Comparison of ENCODE assay signal across 22 cellular contexts in the genomic region with DNA sequence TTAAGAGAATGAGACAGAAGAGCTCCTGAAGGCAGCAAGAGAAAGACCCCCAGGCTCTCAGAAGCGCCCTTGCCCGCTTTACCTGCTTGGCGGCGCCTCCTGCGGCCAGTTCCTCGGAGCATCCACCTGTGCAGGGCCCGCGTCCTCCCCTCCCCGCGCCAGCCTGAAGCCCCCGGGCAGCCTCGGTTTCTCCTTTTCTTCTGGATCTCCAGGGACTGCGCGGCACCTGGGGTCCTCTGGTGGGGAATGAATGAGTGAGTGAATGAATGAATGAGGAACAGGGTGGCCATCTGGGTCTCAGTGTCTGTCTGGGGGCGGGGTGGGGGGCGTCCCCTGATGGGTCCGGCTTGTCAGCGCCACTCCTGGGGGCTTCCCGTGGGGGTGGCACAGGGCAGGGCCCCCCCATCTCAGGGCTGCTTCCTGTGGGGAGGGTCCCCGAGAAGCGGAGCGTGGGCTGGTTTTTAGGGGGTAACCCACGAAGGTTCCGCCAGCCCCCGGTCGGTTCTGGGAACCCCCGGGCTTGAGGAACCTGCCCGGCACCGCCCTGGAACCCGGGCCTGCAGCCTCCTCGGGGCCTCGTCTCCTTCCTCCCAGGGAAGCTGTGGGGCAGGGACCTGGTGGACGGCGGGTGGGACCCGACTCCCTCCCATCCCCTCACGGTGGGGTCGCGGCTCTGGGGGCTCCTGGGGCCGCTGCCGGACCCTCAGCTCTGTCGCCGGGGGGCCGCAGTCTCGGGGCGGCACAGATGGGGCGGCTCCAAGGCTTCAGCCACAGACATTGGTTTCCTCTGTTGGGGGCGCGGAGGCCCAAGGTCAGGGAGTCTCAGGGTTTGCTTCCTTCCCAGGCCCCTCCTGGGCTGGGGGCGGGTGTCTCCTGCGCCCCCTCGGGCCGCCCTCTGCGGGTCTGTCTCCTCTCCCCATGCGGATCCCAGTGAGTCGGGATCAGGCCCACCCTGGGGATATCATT. TPM values are rescaled to one million over a fixed set of nuclear protein-coding genes. Genes with fewer than 3 reads are reported as not detected.
DNase-seq lines count a peak whose midpoint lies in the region; ATAC-seq and TF ChIP-seq lines count a peak whose summit lies in the region.
"Had no signal": no experiment of that assay in that cellular context is flagged by ENCODE, and none has a peak within 500 bp of the region (broad histone marks: within the 10 kb centered on the region; RNA-seq: fewer than 3 reads in every experiment).

No MANE protein-coding gene starts in this region.

- H3K79me2 ChIP-seq in GM23338 (replicated peaks; ENCODE audit: insufficient read depth) = no peaks in the 10 kb centered on the region

- no peak overlapping the region for H3K14ac ChIP-seq in neuronal stem cell (ENCODE audit: low read length)

- no peak overlapping the region for H2BK12ac ChIP-seq in neuronal stem cell (ENCODE audit: low read length)

- H2AK5ac ChIP-seq in neuronal stem cell (ENCODE audit: low read depth, low read length) = peak overlapping the region; percentile 37

- H3K27ac ChIP-seq in GM23338 (ENCODE audit: low read depth) (no peak overlapping the region), neuronal stem cell (replicated peaks; ENCODE audit: low read length) (no peak overlapping the region), testis (no peak overlapping the region)

- H3K36me3 ChIP-seq in GM23338 (ENCODE audit: insufficient read depth) (no peaks in the 10 kb centered on the region), neuronal stem cell (replicated peaks in 1 of 2; ENCODE audit: control insufficient read depth in 2 of 2, insufficient read depth in 2 of 2, low read length in 2 of 2) (no peaks in the 10 kb centered on the region), testis (ENCODE audit: low read depth, missing control alignments) (no peaks in the 10 kb centered on the region)
- H3K36me3 ChIP-seq: BE2C, HAP-1 had no signal

- H3K4me1 Mint-ChIP-seq in GM23338 (no peaks in the 10 kb centered on the region), chondrocyte (ENCODE audit: low read depth) (no peaks in the 10 kb centered on the region)
- H3K4me1 Mint-ChIP-seq: CD4-positive, CD25-positive, alpha-beta regulatory T cell; IgD-negative memory B cell had no signal

- H2BK120ac ChIP-seq in neuronal stem cell (ENCODE audit: low read depth, low read length) = no peak overlapping the region

- no peak overlapping the region for H4K8ac ChIP-seq in neuronal stem cell (ENCODE audit: low read depth, low read length)

- H3K4me3 Mint-ChIP-seq in GM23338 (no peak overlapping the region), chondrocyte (ENCODE audit: unreplicated experiment) (no peak overlapping the region)
- H3K4me3 Mint-ChIP-seq: CD4-positive, CD25-positive, alpha-beta regulatory T cell; IgD-negative memory B cell had no signal

- no CpG with 5 or more reads among the region's 55 CpGs for WGBS in neuronal stem cell (ENCODE audit: extremely low coverage in 2 of 2, insufficient read length in 2 of 2, insufficient replicate concordance in 1 of 2), 2 donors
- 73% methylated on average over 16 to 55 of the region's 55 CpGs for WGBS in testis, 2 donors

- no peak overlapping the region for H3K4ac ChIP-seq in neuronal stem cell (ENCODE audit: low read length)

- H2AFZ ChIP-seq in GM23338 (peak overlapping the region; percentile 56; the same call in 1 of the 2 replicates), neuronal stem cell (ENCODE audit: low read length) (no peak overlapping the region)

- 0 out of 4 replicates have a peak, but pooled peaks of 1 of the 2 experiments have one; percentile 5 for TF ChIP-seq CTCF in GM23338 (conservative IDR thresholded peaks at IDR 0.05; ENCODE audit: low read depth in 2 of 2)
- no peak for TF ChIP-seq CTCF in chondrocyte (IDR thresholded peaks at IDR 0.05)
- no peak for TF ChIP-seq CTCF in testis (IDR thresholded peaks at IDR 0.05)

- H3K9ac ChIP-seq in neuronal stem cell (ENCODE audit: low read depth, low read length, poor library complexity) = no peak overlapping the region

- intact Hi-C loops in testis (cut with DNase I; ENCODE audit: low total_unique reads) = no loop called here

- 0 out of 2 replicates have a peak, but pooled peaks cover 3% of the 10 kb centered on the region for H3K9me2 ChIP-seq in GM23338 (ENCODE audit: insufficient read depth)

- ATAC-seq in GM23338 (peak; percentile 30; the same call in 2 of the 3 replicates), HG03439 (IDR thresholded peaks at IDR 0.05; ENCODE audit: unreplicated experiment) (no peak)
- ATAC-seq: Panc1 had no signal

- peak overlapping the region; percentile 43 for H3K23ac ChIP-seq in neuronal stem cell (ENCODE audit: low read depth, low read length, poor library complexity)

- H2BK5ac ChIP-seq in neuronal stem cell (ENCODE audit: low read length) = no peak overlapping the region

- H3K27me3 ChIP-seq in GM23338 (ENCODE audit: insufficient read depth) (no peaks in the 10 kb centered on the region), neuronal stem cell (ENCODE audit: control insufficient read depth in 3 of 3, insufficient read depth in 3 of 3, low read depth in 1 of 3, low read length in 3 of 3) (no peaks in the 10 kb centered on the region), testis (no peaks in the 10 kb centered on the region)
- H3K27me3 ChIP-seq: BE2C had no signal

- no peak overlapping the region for H3K4me2 ChIP-seq in GM23338
- H3K4me2 ChIP-seq in neuronal stem cell (ENCODE audit: insufficient read depth, low read length, poor library complexity, severe bottlenecking) = no peak overlapping the region

- H3K27ac Mint-ChIP-seq in GM23338 (no peak overlapping the region), chondrocyte (ENCODE audit: unreplicated experiment) (no peak overlapping the region)
- H3K27ac Mint-ChIP-seq: CD4-positive, CD25-positive, alpha-beta regulatory T cell; IgD-negative memory B cell had no signal

- H3K36me3 Mint-ChIP-seq in GM23338 (ENCODE audit: low read depth) = no peaks in the 10 kb centered on the region
- peaks cover 6% of the 10 kb centered on the region for H3K36me3 Mint-ChIP-seq in chondrocyte (ENCODE audit: low read depth)
- H3K36me3 Mint-ChIP-seq: CD4-positive, CD25-positive, alpha-beta regulatory T cell; IgD-negative memory B cell had no signal

- H4K91ac ChIP-seq in neuronal stem cell (ENCODE audit: low read depth, low read length, poor library complexity) = no peak overlapping the region

- H3K9me3 ChIP-seq in neuronal stem cell (replicated peaks in 1 of 2; ENCODE audit: control insufficient read depth in 2 of 2, insufficient read depth in 1 of 2, low read depth in 1 of 2, low read length in 2 of 2) (no peaks in the 10 kb centered on the region), testis (no peaks in the 10 kb centered on the region)
- H3K9me3 ChIP-seq: BE2C, HAP-1 had no signal

- DNase-seq in GM23338 (ENCODE audit: low spot score) (no peak), chondrocyte (ENCODE audit: low spot score) (peak; percentile 75), neuronal stem cell (ENCODE audit: low spot score) (no peak), testis (no peak), COLO829 (ENCODE audit: low spot score) (no peak)
- DNase-seq in activated naive CD4-positive, alpha-beta T cell (lab: John Stamatoyannopoulos, UW) = no peak
- DNase-seq: BE2C; CD4-positive, CD25-positive, alpha-beta regulatory T cell; COR-L47; DMS79; NCI-H1105; NCI-H146; NCI-H2029 treated with DMSO at 0.1 percent for 48 hours; NCI-H226; NCI-H524; NCI-H774; SIG-M5 had no signal

- no peaks in the 10 kb centered on the region for H4K20me1 ChIP-seq in GM23338 (replicated peaks; ENCODE audit: insufficient read depth)

- no peaks in the 10 kb centered on the region for H3K79me1 ChIP-seq in neuronal stem cell (ENCODE audit: low read depth, low read length)

- peak overlapping the region; percentile 38 for H3K18ac ChIP-seq in neuronal stem cell (ENCODE audit: low read length)

- H3K9me3 Mint-ChIP-seq in GM23338 (0 out of 3 replicates have a peak, but pooled peaks cover under 1% of the 10 kb centered on the region), chondrocyte (ENCODE audit: low read depth) (peaks cover 10% of the 10 kb centered on the region)

- H3K4me1 ChIP-seq in GM23338 (ENCODE audit: insufficient read depth) = no peaks in the 10 kb centered on the region
- H3K4me1 ChIP-seq in neuronal stem cell (ENCODE audit: control insufficient read depth in 2 of 2, insufficient read depth in 1 of 2, low read depth in 1 of 2, low read length in 2 of 2) = no peaks in the 10 kb centered on the region
- no peaks in the 10 kb centered on the region for H3K4me1 ChIP-seq in testis
- H3K4me1 ChIP-seq: BE2C, HAP-1 had no signal

- no peaks in the 10 kb centered on the region for H3F3A ChIP-seq in GM23338 (replicated peaks; ENCODE audit: low read depth)

- no peak for TF ChIP-seq POLR2A in testis (IDR thresholded peaks at IDR 0.05)

- H2BK15ac ChIP-seq in neuronal stem cell (ENCODE audit: low read length) = no peak overlapping the region

- H3K4me3 ChIP-seq in GM23338 (no peak overlapping the region), neuronal stem cell (ENCODE audit: low read length in 2 of 2) (no peak overlapping the region), testis (peak overlapping the region; percentile 15 to 26)
- H3K4me3 ChIP-seq: HAP-1 had no signal

- peaks cover 5% of the 10 kb centered on the region for H3K27me3 Mint-ChIP-seq in GM23338 (ENCODE audit: insufficient read depth, low read depth, poor library complexity)
- no peaks in the 10 kb centered on the region for H3K27me3 Mint-ChIP-seq in chondrocyte (ENCODE audit: low read depth)
- H3K27me3 Mint-ChIP-seq: CD4-positive, CD25-positive, alpha-beta regulatory T cell; IgD-negative memory B cell had no signal

RNA-seq across cellular contexts. Expression of a gene that starts 8.3 kb away (rescaled TPM):
- total RNA-seq in GM23338 (2014; rRNA removed; shearing (Covaris generic)) = not detected in 2 replicates
- polyA plus RNA-seq in GM23338 (2016; fragmentation: Nextera tagmentation; extraction: Ambion mirVana) (not detected in 2 replicates), testis (ENCODE audit: insufficient read depth, low read depth, low replicate concordance) (1.7 TPM)
- total RNA-seq in chondrocyte (not detected in 3 replicates), testis (1 to 10 TPM in 1 of 2 donors, under 1 TPM in 1; 0.94 to 1.7 TPM)
- 0.03 TPM for polyA plus RNA-seq in neuronal stem cell (2013, experiment 1 of 2)
- polyA plus RNA-seq in neuronal stem cell (2013, experiment 2 of 2) = not detected
- total RNA-seq: A673; CD4-positive, CD25-positive, alpha-beta regulatory T cell had no signal
- polyA plus RNA-seq: CD4-positive, CD25-positive, alpha-beta regulatory T cell; IgD-negative memory B cell had no signal

RNA-seq across cellular contexts. Expression of a gene that starts 19.0 kb away (rescaled TPM):
- total RNA-seq in GM23338 (2014; rRNA removed; shearing (Covaris generic)) = not detected in 2 replicates
- polyA plus RNA-seq in GM23338 (2016; fragmentation: Nextera tagmentation; extraction: Ambion mirVana) = not detected in 2 replicates
- total RNA-seq in chondrocyte = not detected in 3 replicates
- polyA plus RNA-seq in neuronal stem cell (2013, experiment 1 of 2) = not detected
- polyA plus RNA-seq in neuronal stem cell (2013, experiment 2 of 2) = 0.03 TPM
- total RNA-seq in testis = 1 to 10 TPM in 1 of 2 donors, under 1 TPM in 1; 0.39 to 1.1 TPM
- polyA plus RNA-seq in testis (ENCODE audit: insufficient read depth, low read depth, low replicate concordance) = not detected
- total RNA-seq: A673 had no signal
- polyA plus RNA-seq: CD4-positive, CD25-positive, alpha-beta regulatory T cell; IgD-negative memory B cell had no signal

RNA-seq across cellular contexts. Expression of a gene that starts 29.4 kb away (rescaled TPM):
- total RNA-seq in GM23338 (2014; rRNA removed; shearing (Covaris generic)) = not detected in 2 replicates
- 0.24 TPM in 1 of 2 replicates, not detected in the other for polyA plus RNA-seq in GM23338 (2016; fragmentation: Nextera tagmentation; extraction: Ambion mirVana)
- total RNA-seq in chondrocyte = 0.20 to 0.36 TPM in 2 of 3 replicates, not detected in the other
- 0.06 TPM for polyA plus RNA-seq in neuronal stem cell (2013, experiment 1 of 2)
- not detected for polyA plus RNA-seq in neuronal stem cell (2013, experiment 2 of 2)
- total RNA-seq in testis = 1 to 10 TPM; 1.4 to 3.6 TPM
- 1.5 TPM for polyA plus RNA-seq in testis (ENCODE audit: insufficient read depth, low read depth, low replicate concordance)
- total RNA-seq: A673 had no signal
- polyA plus RNA-seq: CD4-positive, CD25-positive, alpha-beta regulatory T cell; IgD-negative memory B cell had no signal

RNA-seq across cellular contexts. Expression of a gene that starts 46.6 kb away (rescaled TPM):
- not detected in 2 replicates for total RNA-seq in GM23338 (2014; rRNA removed; shearing (Covaris generic))
- polyA plus RNA-seq in GM23338 (2016; fragmentation: Nextera tagmentation; extraction: Ambion mirVana) = not detected in 2 replicates
- total RNA-seq in chondrocyte = not detected in 3 replicates
- polyA plus RNA-seq in neuronal stem cell (2013, experiment 1 of 2) = 0.11 TPM
- polyA plus RNA-seq in neuronal stem cell (2013, experiment 2 of 2) = 0.08 TPM
- not detected for total RNA-seq in testis
- polyA plus RNA-seq in testis (ENCODE audit: insufficient read depth, low read depth, low replicate concordance) = 0.28 TPM
- total RNA-seq: A673; CD4-positive, CD25-positive, alpha-beta regulatory T cell had no signal
- polyA plus RNA-seq: CD4-positive, CD25-positive, alpha-beta regulatory T cell; IgD-negative memory B cell had no signal

Comparison
In these comparisons a context has a peak if more than half of its experiments do, and no peak if none do; other contexts are left out.
1. H3K4me3 ChIP-seq: peak in testis (2 of 2); none in GM23338 (single experiment) and neuronal stem cell (0 of 2).